ENCODE assay signal across 8 cellular contexts in genomic region chr17:63552211-63552610, GRCh38. TPM values are rescaled to one million over a fixed set of nuclear protein-coding genes. Genes with fewer than 3 reads are reported as not detected.
DNase-seq lines count a peak whose midpoint lies in the region; ATAC-seq and TF ChIP-seq lines count a peak whose summit lies in the region.

No MANE protein-coding gene starts in this region.

- peaks cover 5% of the 10 kb centered on the region for H3K4me1 ChIP-seq in mesenchymal stem cell (ENCODE audit: control insufficient read depth, insufficient read depth, low read depth, low read length)

- H3K4ac ChIP-seq in mesenchymal stem cell (ENCODE audit: low read depth in 1 of 2, low read length in 2 of 2): no peak overlapping the region

- H2AK5ac ChIP-seq in mesenchymal stem cell (ENCODE audit: low read length, severe bottlenecking): no peak overlapping the region

- no peak overlapping the region for H3K14ac ChIP-seq in mesenchymal stem cell (ENCODE audit: low read length in 2 of 2)

- peak overlapping the region; percentile 49 for H3K4me2 ChIP-seq in mesenchymal stem cell (ENCODE audit: low read length, poor library complexity, severe bottlenecking)

- H3K27ac Mint-ChIP-seq in stimulated activated naive CD8-positive, alpha-beta T cell treated with anti-CD3 and anti-CD28 coated beads, Interleukin-15, Interleukin-2, amounts not matched to agents 100 ng/mL and 50 ng/mL, for 24 hours: peak overlapping the region; percentile 65

- H3K27me3 Mint-ChIP-seq in stimulated activated naive CD8-positive, alpha-beta T cell treated with anti-CD3 and anti-CD28 coated beads, Interleukin-15, Interleukin-2, amounts not matched to agents 100 ng/mL and 50 ng/mL, for 24 hours: no peaks in the 10 kb centered on the region

- H2AFZ ChIP-seq in mesenchymal stem cell (ENCODE audit: low read depth, low read length): no peak overlapping the region

- peak overlapping the region; percentile 97 for H3K9ac ChIP-seq in mesenchymal stem cell (ENCODE audit: low read length)

- H2BK15ac ChIP-seq in mesenchymal stem cell (ENCODE audit: low read depth, poor library complexity, severe bottlenecking): no peak overlapping the region

- H3K18ac ChIP-seq in mesenchymal stem cell (ENCODE audit: low read depth in 1 of 2, low read length in 2 of 2): no peak overlapping the region

- no peak overlapping the region for H4K8ac ChIP-seq in mesenchymal stem cell (ENCODE audit: low read length)

- no peak overlapping the region for H2BK120ac ChIP-seq in mesenchymal stem cell (ENCODE audit: low read depth, low read length)

- peaks cover 25% of the 10 kb centered on the region for H3K36me3 Mint-ChIP-seq in stimulated activated naive CD8-positive, alpha-beta T cell treated with anti-CD3 and anti-CD28 coated beads, Interleukin-15, Interleukin-2, amounts not matched to agents 100 ng/mL and 50 ng/mL, for 24 hours (ENCODE audit: low read depth)

- no peak overlapping the region for H3K27ac ChIP-seq in mesenchymal stem cell (ENCODE audit: low read length, poor library complexity, severe bottlenecking)

- H3K23ac ChIP-seq in mesenchymal stem cell (ENCODE audit: low read length in 2 of 2): no peak overlapping the region

- H3K4me3 ChIP-seq in mesenchymal stem cell (ENCODE audit: insufficient read depth in 1 of 2, low read depth in 1 of 2, low read length in 2 of 2): peak overlapping the region in 1 of 2 experiments; percentile 100

- 38% methylated on average over 3 of the region's 6 CpGs for WGBS in mesenchymal stem cell

- no peaks in the 10 kb centered on the region for H3K27me3 ChIP-seq in mesenchymal stem cell (ENCODE audit: control insufficient read depth in 1 of 2, insufficient read depth in 1 of 2, low read length in 2 of 2)

- no peak for ATAC-seq in stimulated activated naive CD8-positive, alpha-beta T cell treated with anti-CD3 and anti-CD28 coated beads, Interleukin-15, Interleukin-2, amounts not matched to agents 100 U/mL and 50 U/mL, for 24 hours
- ATAC-seq in HG02938 (IDR thresholded peaks at IDR 0.05; ENCODE audit: unreplicated experiment) (no peak), HG03045 (IDR thresholded peaks at IDR 0.05; ENCODE audit: unreplicated experiment) (no peak)

- peaks cover 53% of the 10 kb centered on the region for H3K4me1 Mint-ChIP-seq in stimulated activated naive CD8-positive, alpha-beta T cell treated with anti-CD3 and anti-CD28 coated beads, Interleukin-15, Interleukin-2, amounts not matched to agents 100 ng/mL and 50 ng/mL, for 24 hours (ENCODE audit: low read depth)

- no peak for TF ChIP-seq CTCF in GM20000 (IDR thresholded peaks at IDR 0.05; ENCODE audit: extremely low read depth, missing control alignments)

- peaks cover 2% of the 10 kb centered on the region for H3K79me1 ChIP-seq in mesenchymal stem cell (replicated peaks; ENCODE audit: low read length, poor library complexity, severe bottlenecking)

- no peaks in the 10 kb centered on the region for H3K9me3 ChIP-seq in mesenchymal stem cell (ENCODE audit: control insufficient read depth, low read length)

- H3K36me3 ChIP-seq in mesenchymal stem cell (ENCODE audit: control insufficient read depth in 1 of 2, insufficient read depth in 2 of 2, low read depth in 1 of 2, low read length in 2 of 2): no peaks in the 10 kb centered on the region

- no peak for DNase-seq in stimulated activated naive CD8-positive, alpha-beta T cell treated with anti-CD3 and anti-CD28 coated beads, Interleukin-15, Interleukin-2, amounts not matched to agents 100 U/mL and 50 U/mL, for 24 hours
- DNase-seq in amniotic epithelial cell (ENCODE audit: low read depth): peak; percentile 24
- DNase-seq in mesenchymal stem cell: peak; percentile 50
- no peak for DNase-seq in activated CD4-positive, CD25-positive, alpha-beta regulatory T cell (lab: John Stamatoyannopoulos, UW)
- DNase-seq in GM20000 (ENCODE audit: low spot score): no peak

- H2BK12ac ChIP-seq in mesenchymal stem cell (ENCODE audit: low read length in 2 of 2): no peak overlapping the region

- peak overlapping the region; percentile 98 for H3K4me3 Mint-ChIP-seq in stimulated activated naive CD8-positive, alpha-beta T cell treated with anti-CD3 and anti-CD28 coated beads, Interleukin-15, Interleukin-2, amounts not matched to agents 100 ng/mL and 50 ng/mL, for 24 hours

- H3K9me3 Mint-ChIP-seq in stimulated activated naive CD8-positive, alpha-beta T cell treated with anti-CD3 and anti-CD28 coated beads, Interleukin-15, Interleukin-2, amounts not matched to agents 100 ng/mL and 50 ng/mL, for 24 hours: no peaks in the 10 kb centered on the region

- H4K91ac ChIP-seq in mesenchymal stem cell (ENCODE audit: low read length): no peak overlapping the region

- H2BK5ac ChIP-seq in mesenchymal stem cell (ENCODE audit: low read depth, low read length, poor library complexity, severe bottlenecking): no peak overlapping the region

RNA-seq across cellular contexts. Expression of gene DCAF7, which starts 1.9 kb away (rescaled TPM):
- polyA plus RNA-seq in mesenchymal stem cell (2013, experiment 1 of 2): 51.6 TPM
- 50.7 TPM for polyA plus RNA-seq in mesenchymal stem cell (2013, experiment 2 of 2)

RNA-seq across cellular contexts. Expression of gene KCNH6, which starts 29.1 kb away (rescaled TPM):
- polyA plus RNA-seq in mesenchymal stem cell (2013, experiment 1 of 2): 0.04 TPM
- 0.03 TPM for polyA plus RNA-seq in mesenchymal stem cell (2013, experiment 2 of 2)

RNA-seq across cellular contexts. Expression of gene TACO1, which starts 48.5 kb away (rescaled TPM):
- polyA plus RNA-seq in mesenchymal stem cell (2013, experiment 1 of 2): 15.9 TPM
- 15.5 TPM for polyA plus RNA-seq in mesenchymal stem cell (2013, experiment 2 of 2)

Comparison
In these comparisons a context has a peak if more than half of its experiments do, and no peak if none do; other contexts are left out.
1. DNase-seq: peak in amniotic epithelial cell (single experiment) and mesenchymal stem cell (single experiment); none in stimulated activated naive CD8-positive, alpha-beta T cell treated with anti-CD3 and anti-CD28 coated beads, Interleukin-15, Interleukin-2, amounts not matched to agents 100 U/mL and 50 U/mL, for 24 hours (single experiment), activated CD4-positive, CD25-positive, alpha-beta regulatory T cell (0 of 4) and GM20000 (single experiment).